In the genomic region with DNA sequence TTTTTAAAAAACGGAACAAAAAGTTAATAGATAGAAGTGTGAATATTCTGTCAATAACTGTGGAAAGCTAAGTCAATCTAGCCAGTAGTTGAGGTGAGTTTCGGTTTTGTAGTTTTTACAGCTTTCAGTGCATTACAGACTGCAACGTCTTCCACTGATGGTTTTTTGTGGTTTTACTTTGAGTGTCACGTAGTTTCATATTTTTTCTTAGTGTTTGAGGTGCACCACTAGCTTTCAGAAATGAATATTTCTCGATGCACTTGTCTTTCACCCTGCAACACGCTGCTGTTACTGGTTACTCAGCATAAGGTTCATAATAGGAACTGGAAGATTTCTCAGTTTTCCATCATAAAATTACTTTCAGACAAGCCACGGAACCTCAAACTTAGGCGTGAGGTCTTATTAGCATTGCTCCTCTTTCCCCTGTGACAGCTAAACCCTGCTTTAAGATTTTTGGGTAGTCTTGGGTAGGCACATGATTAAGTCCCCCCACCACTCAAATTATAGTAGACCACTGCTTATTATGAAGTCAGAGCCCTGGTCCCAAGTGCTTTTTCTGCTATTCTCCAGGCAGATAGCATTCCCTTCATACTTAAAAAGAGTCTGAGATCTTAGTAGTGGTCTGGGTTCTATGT, we compare ENCODE assay signal across 11 cellular contexts.
DNase-seq lines count a peak whose midpoint lies in the region; ATAC-seq, FAIRE-seq and TF ChIP-seq lines count a peak whose summit lies in the region.
"Had no signal": no experiment of that assay in that cellular context is flagged by ENCODE, and none has a peak within 500 bp of the region (broad histone marks: within the 10 kb centered on the region; RNA-seq: fewer than 3 reads in every experiment).

No MANE protein-coding gene starts in this region.

- H3K4me3 Mint-ChIP-seq in CD4-positive, alpha-beta memory T cell = peak overlapping the region; percentile 70 to 86 (median 80)

- no peaks in the 10 kb centered on the region for H3K9me3 ChIP-seq in CD4-positive, alpha-beta memory T cell (ENCODE audit: control insufficient read depth in 1 of 2, low read length in 2 of 2)
- no peaks in the 10 kb centered on the region for H3K9me3 ChIP-seq in right atrium auricular region
- H3K9me3 ChIP-seq: prostate gland, thoracic aorta had no signal

- H3K27me3 Mint-ChIP-seq in CD4-positive, alpha-beta memory T cell = peaks cover 0 to 2% of the 10 kb centered on the region in 2 donors

- H3K36me3 ChIP-seq in CD4-positive, alpha-beta memory T cell (ENCODE audit: insufficient read depth, low read length) = no peaks in the 10 kb centered on the region
- no peaks in the 10 kb centered on the region for H3K36me3 ChIP-seq in right atrium auricular region
- H3K36me3 ChIP-seq: prostate gland, thoracic aorta had no signal

- H3K4me3 ChIP-seq in CD4-positive, alpha-beta memory T cell (ENCODE audit: low read length in 2 of 2) = no peak overlapping the region
- H3K4me3 ChIP-seq in right atrium auricular region = no peak overlapping the region
- H3K4me3 ChIP-seq: prostate gland, thoracic aorta had no signal

- no peak for TF ChIP-seq CTCF in right atrium auricular region (IDR thresholded peaks at IDR 0.05)

- H3K4me1 ChIP-seq in CD4-positive, alpha-beta memory T cell (ENCODE audit: insufficient read depth, low read length) = peaks cover 14% of the 10 kb centered on the region
- H3K4me1 ChIP-seq in right atrium auricular region = no peaks in the 10 kb centered on the region
- H3K4me1 ChIP-seq: prostate gland had no signal

- no peak for FAIRE-seq in RCC 7860 (lab: Jason Lieb, UNC)

- no peak overlapping the region for H3K27ac ChIP-seq in CD4-positive, alpha-beta memory T cell (ENCODE audit: low read depth, low read length)
- H3K27ac ChIP-seq in right atrium auricular region = no peak overlapping the region
- H3K27ac ChIP-seq: prostate gland, thoracic aorta had no signal

- peak overlapping the region; percentile 17 to 88 (median 58) for H3K27ac Mint-ChIP-seq in CD4-positive, alpha-beta memory T cell

- H3K4me1 Mint-ChIP-seq in CD4-positive, alpha-beta memory T cell = peaks cover 20 to 28% (median 23%) of the 10 kb centered on the region in 4 donors

- H3K9me3 Mint-ChIP-seq in CD4-positive, alpha-beta memory T cell = no peaks in the 10 kb centered on the region

- ATAC-seq in GM18870 (IDR thresholded peaks at IDR 0.05; ENCODE audit: unreplicated experiment) = peak; percentile 99
- ATAC-seq in HG02759 (IDR thresholded peaks at IDR 0.05; ENCODE audit: unreplicated experiment) = peak; percentile 97

- no peaks in the 10 kb centered on the region for H3K27me3 ChIP-seq in CD4-positive, alpha-beta memory T cell (ENCODE audit: insufficient read depth, low read length)
- H3K27me3 ChIP-seq in right atrium auricular region = no peaks in the 10 kb centered on the region

- intact Hi-C loops in CD4-positive, alpha-beta memory T cell (cut with micrococcal nuclease) = no loop called here

- CTCF ChIA-PET in CD4-positive, alpha-beta memory T cell (lab: Charles Lee; ENCODE audit: partially characterized antibody) = interaction anchor here (0.8 kb wide), 1 partner anchor 19 kb away, joined by 3 read pairs; no protein-coding TSS in a partner anchor

- H3K36me3 Mint-ChIP-seq in CD4-positive, alpha-beta memory T cell = no peaks in the 10 kb centered on the region

- POLR2A ChIA-PET in CD4-positive, alpha-beta memory T cell (lab: Charles Lee; ENCODE audit: partially characterized antibody) = no interaction called here

- DNase-seq in CD4-positive, alpha-beta memory T cell = peak in 4 of 5 donors; percentile 12 to 32 (median 16)
- DNase-seq in NAMALWA (ENCODE audit: low spot score) (peak; percentile 45), RCC 7860 (ENCODE audit: low spot score) (no peak), NCI-H2107 (lab: John Stamatoyannopoulos, UW) (no peak), right atrium auricular region (ENCODE audit: low spot score) (no peak)
- DNase-seq in activated effector memory CD4-positive, alpha-beta T cell treated with anti-CD3 and anti-CD28 coated beads, Interleukin-2, amount 50 U/mL, for 16 hours = no peak
- DNase-seq: hippocampal formation had no signal

Comparison
In these comparisons a context has a peak if more than half of its experiments do, and no peak if none do; other contexts are left out.
1. DNase-seq: peak in CD4-positive, alpha-beta memory T cell (4 of 5) and NAMALWA (single experiment); none in RCC 7860 (single experiment), NCI-H2107 (single experiment), activated effector memory CD4-positive, alpha-beta T cell treated with anti-CD3 and anti-CD28 coated beads, Interleukin-2, amount 50 U/mL, for 16 hours (single experiment) and right atrium auricular region (single experiment).